21 cellular contexts compared by ENCODE assay signal in genomic region chr17:42233994-42234393, GRCh38. TPM values are rescaled to one million over a fixed set of nuclear protein-coding genes. Genes with fewer than 3 reads are reported as not detected.
DNase-seq lines count a peak whose midpoint lies in the region; ATAC-seq and TF ChIP-seq lines count a peak whose summit lies in the region.
"Had no signal": no experiment of that assay in that cellular context is flagged by ENCODE, and none has a peak within 500 bp of the region (broad histone marks: within the 10 kb centered on the region; RNA-seq: fewer than 3 reads in every experiment).

No MANE protein-coding gene starts in this region.

- no peak overlapping the region for H3K4me3 Mint-ChIP-seq in activated naive CD4-positive, alpha-beta T cell treated with anti-CD3 and anti-CD28 coated beads, Interleukin-2, amount 50 U/mL, for 24 hours
- no peak overlapping the region for H3K4me3 Mint-ChIP-seq in activated naive CD4-positive, alpha-beta T cell treated with anti-CD3 and anti-CD28 coated beads for 36 hours
- H3K4me3 Mint-ChIP-seq: H9, neural crest cell had no signal

- no peaks in the 10 kb centered on the region for H3K9me3 Mint-ChIP-seq in activated naive CD4-positive, alpha-beta T cell treated with anti-CD3 and anti-CD28 coated beads, Interleukin-2, amount 50 U/mL, for 24 hours
- H3K9me3 Mint-ChIP-seq in activated naive CD4-positive, alpha-beta T cell treated with anti-CD3 and anti-CD28 coated beads for 36 hours = no peaks in the 10 kb centered on the region
- H3K9me3 Mint-ChIP-seq: H9, neural crest cell had no signal

- in situ Hi-C loops in Panc1 (cut with HindIII; ENCODE audit: low pct_unique_long_range_greater_than_20kb, low sequenced_read_pairs) = no loop called here

- H3K9ac ChIP-seq in skeletal muscle tissue (ENCODE audit: low read depth in 1 of 3, low read length in 3 of 3) = peak overlapping the region; percentile 30 to 63 (median 50)
- H3K9ac ChIP-seq: SK-N-SH had no signal

- no peaks in the 10 kb centered on the region for H3K27me3 Mint-ChIP-seq in activated naive CD4-positive, alpha-beta T cell treated with anti-CD3 and anti-CD28 coated beads, Interleukin-2, amount 50 U/mL, for 24 hours
- no peaks in the 10 kb centered on the region for H3K27me3 Mint-ChIP-seq in activated naive CD4-positive, alpha-beta T cell treated with anti-CD3 and anti-CD28 coated beads for 36 hours (ENCODE audit: low read depth)

- no peak for TF ChIP-seq POLR2A in heart left ventricle (IDR thresholded peaks at IDR 0.05)

- intact Hi-C loops in activated naive CD4-positive, alpha-beta T cell treated with anti-CD3 and anti-CD28 coated beads for 36 hours (cut with micrococcal nuclease) = loop anchor here (5.0 kb wide), 1 partner anchor 33 kb away; no protein-coding TSS in a partner anchor
- intact Hi-C loops in Panc1 (cut with micrococcal nuclease; ENCODE audit: unreplicated experiment) = no loop called here
- intact Hi-C loops in heart left ventricle (cut with DNase I) = loop anchor here in 1 of 10 donors (5.0 kb wide), 1 partner anchor 38 kb away; no protein-coding TSS in a partner anchor

- DNase-seq in activated naive CD4-positive, alpha-beta T cell treated with anti-CD3 and anti-CD28 coated beads for 36 hours = no peak
- DNase-seq in Panc1 (ENCODE audit: low read depth, low spot score) = no peak
- DNase-seq in heart left ventricle = no peak
- DNase-seq in anterior cingulate cortex (lab: John Stamatoyannopoulos, UW) = no peak
- DNase-seq in AG08396 (ENCODE audit: low spot score) = no peak
- DNase-seq in T-helper 2 cell = no peak
- DNase-seq: ACHN, activated gamma-delta T cell treated with Interleukin-2 at 50 U/mL for 16 hours, colonic mucosa, DMS79, foreskin keratinocyte, H9, NCI-H1694, NCI-H748 treated with DMSO at 0.1 percent for 48 hours, SK-N-SH, T1000, uterus had no signal

- H3K4me1 ChIP-seq in Panc1 (ENCODE audit: control insufficient read depth, insufficient read depth, low read length) (peaks cover 38% of the 10 kb centered on the region), heart left ventricle (peaks cover 0 to 19% (median 9%) of the 10 kb centered on the region in 12 donors), skeletal muscle tissue (ENCODE audit: control insufficient read depth in 3 of 3, insufficient read depth in 3 of 3, low read length in 3 of 3) (peaks cover 0 to 18% (median 6%) of the 10 kb centered on the region in 3 donors)
- H3K4me1 ChIP-seq: colonic mucosa, foreskin keratinocyte, prostate gland, uterus had no signal

- H3K9me3 ChIP-seq in Panc1 (ENCODE audit: control insufficient read depth, insufficient read depth, low read depth, low read length) (no peaks in the 10 kb centered on the region), heart left ventricle (no peaks in the 10 kb centered on the region), skeletal muscle tissue (ENCODE audit: control insufficient read depth in 3 of 3, low read length in 3 of 3) (no peaks in the 10 kb centered on the region)
- H3K9me3 ChIP-seq: colonic mucosa, prostate gland, SK-N-SH, uterus had no signal

- no peak overlapping the region for H3K4me3 ChIP-seq in Panc1 (ENCODE audit: low read depth in 2 of 2, low read length in 2 of 2)
- H3K4me3 ChIP-seq in heart left ventricle = no peak overlapping the region
- H3K4me3 ChIP-seq in skeletal muscle tissue (ENCODE audit: low read length in 3 of 3) = peak overlapping the region in 2 of 3 donors; percentile 18 to 52
- H3K4me3 ChIP-seq: colonic mucosa, prostate gland, uterus had no signal

- CTCF ChIA-PET in activated naive CD4-positive, alpha-beta T cell treated with anti-CD3 and anti-CD28 coated beads for 36 hours (lab: Charles Lee) = interaction anchor here (0.6 to 1.8 kb wide), 3 partner anchors 11 to 142 kb away, joined by 3 read pairs; no protein-coding TSS in a partner anchor
- CTCF ChIA-PET in Panc1 (lab: Charles Lee) = no interaction called here

- POLR2A ChIA-PET in Panc1 (lab: Charles Lee) = no interaction called here

- no TSS peak for BruUV-seq in Panc1 (replicated peaks; lab: Mats Ljungman, UMichigan)

- H3K27me3 ChIP-seq in Panc1 (ENCODE audit: control insufficient read depth, insufficient read depth, low read length) = no peaks in the 10 kb centered on the region
- no peaks in the 10 kb centered on the region for H3K27me3 ChIP-seq in heart left ventricle
- H3K27me3 ChIP-seq in skeletal muscle tissue (ENCODE audit: control insufficient read depth in 3 of 3, insufficient read depth in 3 of 3, low read length in 3 of 3) = no peaks in the 10 kb centered on the region
- H3K27me3 ChIP-seq: colonic mucosa, foreskin keratinocyte, uterus had no signal

- H3K27ac Mint-ChIP-seq in activated naive CD4-positive, alpha-beta T cell treated with anti-CD3 and anti-CD28 coated beads, Interleukin-2, amount 50 U/mL, for 24 hours = peak overlapping the region; percentile 20
- no peak overlapping the region for H3K27ac Mint-ChIP-seq in activated naive CD4-positive, alpha-beta T cell treated with anti-CD3 and anti-CD28 coated beads for 36 hours
- H3K27ac Mint-ChIP-seq: H9 had no signal

- peak overlapping the region; percentile 77 for H3K27ac ChIP-seq in Panc1 (ENCODE audit: low read length)
- H3K27ac ChIP-seq in heart left ventricle = peak overlapping the region in 1 of 12 donors; percentile 25
- peak overlapping the region; percentile 91 for H3K27ac ChIP-seq in skeletal muscle tissue (ENCODE audit: low read depth, low read length)
- H3K27ac ChIP-seq: colonic mucosa, foreskin keratinocyte, prostate gland, uterus had no signal

- TF ChIP-seq CTCF in Panc1 (IDR thresholded peaks at IDR 0.05) (no peak), heart left ventricle (IDR thresholded peaks at IDR 0.05) (no peak)

- 12 to 41% (median 29%) methylated on average over 2 of the region's 2 CpGs for WGBS in heart left ventricle, 4 donors

- H3K4me1 Mint-ChIP-seq in activated naive CD4-positive, alpha-beta T cell treated with anti-CD3 and anti-CD28 coated beads, Interleukin-2, amount 50 U/mL, for 24 hours = peaks cover 51% of the 10 kb centered on the region
- H3K4me1 Mint-ChIP-seq in activated naive CD4-positive, alpha-beta T cell treated with anti-CD3 and anti-CD28 coated beads for 36 hours (ENCODE audit: low read depth) = peaks cover 40% of the 10 kb centered on the region
- H3K4me1 Mint-ChIP-seq: neural crest cell had no signal

- H3K36me3 ChIP-seq in Panc1 (ENCODE audit: control insufficient read depth, insufficient read depth, low read length) (no peaks in the 10 kb centered on the region), heart left ventricle (peaks cover 0 to 9% (median 0%) of the 10 kb centered on the region in 9 donors), skeletal muscle tissue (ENCODE audit: control insufficient read depth in 3 of 3, insufficient read depth in 3 of 3, low read length in 3 of 3) (peaks cover 0 to 2% (median 0%) of the 10 kb centered on the region in 3 donors)
- H3K36me3 ChIP-seq: colonic mucosa, prostate gland, uterus had no signal

- no peaks in the 10 kb centered on the region for H3K36me3 Mint-ChIP-seq in activated naive CD4-positive, alpha-beta T cell treated with anti-CD3 and anti-CD28 coated beads, Interleukin-2, amount 50 U/mL, for 24 hours
- peaks cover 5% of the 10 kb centered on the region for H3K36me3 Mint-ChIP-seq in activated naive CD4-positive, alpha-beta T cell treated with anti-CD3 and anti-CD28 coated beads for 36 hours (ENCODE audit: low read depth)

- ATAC-seq in Panc1 (no peak), heart left ventricle (peak; percentile 80 to 93 (median 92))
- ATAC-seq: foreskin keratinocyte had no signal

RNA-seq across cellular contexts. Expression of gene GHDC, which starts 39.7 kb away (rescaled TPM):
- 1 to 10 TPM; 9.0 to 9.7 TPM for total RNA-seq in activated naive CD4-positive, alpha-beta T cell treated with anti-CD3 and anti-CD28 coated beads for 36 hours
- total RNA-seq in Panc1 (2021; ENCODE audit: unreplicated experiment) (21.8 TPM), heart left ventricle (10 to 100 TPM in 3 of 9 donors, 1 to 10 TPM in 6; 4.9 to 17.3 (median 8.3) TPM), skeletal muscle tissue (7.3 TPM)
- polyA plus RNA-seq in Panc1 (2012; ENCODE audit: insufficient read length) = 30.0 TPM
- 1 to 10 TPM; 6.2 to 9.4 TPM for polyA plus RNA-seq in heart left ventricle

RNA-seq across cellular contexts. Expression of gene STAT5B, which starts 42.2 kb away (rescaled TPM):
- total RNA-seq in activated naive CD4-positive, alpha-beta T cell treated with anti-CD3 and anti-CD28 coated beads for 36 hours = 100 to 1,000 TPM; 185 to 192 TPM
- 102 TPM for total RNA-seq in Panc1 (2021; ENCODE audit: unreplicated experiment)
- 66.5 TPM for polyA plus RNA-seq in Panc1 (2012; ENCODE audit: insufficient read length)
- 10 to 100 TPM; 26.1 to 51.9 (median 32.4) TPM for total RNA-seq in heart left ventricle
- 10 to 100 TPM; 13.0 to 20.3 TPM for polyA plus RNA-seq in heart left ventricle
- total RNA-seq in skeletal muscle tissue = 31.3 TPM

RNA-seq across cellular contexts. Expression of gene HCRT, which starts 48.7 kb away (rescaled TPM):
- not detected for total RNA-seq in activated naive CD4-positive, alpha-beta T cell treated with anti-CD3 and anti-CD28 coated beads for 36 hours
- total RNA-seq in Panc1 (2021; ENCODE audit: unreplicated experiment) (not detected), heart left ventricle (not detected), skeletal muscle tissue (not detected)
- not detected for polyA plus RNA-seq in Panc1 (2012; ENCODE audit: insufficient read length)
- polyA plus RNA-seq in heart left ventricle = not detected
- total RNA-seq: colonic mucosa, foreskin keratinocyte, H9, prostate gland had no signal
- polyA plus RNA-seq: foreskin keratinocyte, SK-N-SH had no signal

RNA-seq across cellular contexts. Expression of gene KCNH4, which starts 53.1 kb away (rescaled TPM):
- total RNA-seq in activated naive CD4-positive, alpha-beta T cell treated with anti-CD3 and anti-CD28 coated beads for 36 hours = under 1 TPM; 0.24 to 0.35 TPM
- total RNA-seq in Panc1 (2021; ENCODE audit: unreplicated experiment) (1.5 TPM), heart left ventricle (under 1 TPM in 8 of 9 donors, not detected in 1; 0.07 to 0.28 (median 0.14) TPM), skeletal muscle tissue (not detected)
- 1.6 TPM for polyA plus RNA-seq in Panc1 (2012; ENCODE audit: insufficient read length)
- under 1 TPM; 0.08 to 0.10 TPM for polyA plus RNA-seq in heart left ventricle
- total RNA-seq: foreskin keratinocyte, H9 had no signal
- polyA plus RNA-seq: foreskin keratinocyte had no signal

RNA-seq across cellular contexts. Expression of gene STAT5A, which starts 54.3 kb away (rescaled TPM):
- total RNA-seq in activated naive CD4-positive, alpha-beta T cell treated with anti-CD3 and anti-CD28 coated beads for 36 hours = 100 to 1,000 TPM; 165 to 174 TPM
- total RNA-seq in Panc1 (2021; ENCODE audit: unreplicated experiment) (26.7 TPM), heart left ventricle (10 to 100 TPM in 8 of 9 donors, 1 to 10 TPM in 1; 7.5 to 44.0 (median 15.7) TPM), skeletal muscle tissue (18.3 TPM)
- 37.3 TPM for polyA plus RNA-seq in Panc1 (2012; ENCODE audit: insufficient read length)
- polyA plus RNA-seq in heart left ventricle = 1 to 10 TPM; 4.9 to 9.0 TPM

Comparison
In these comparisons a context has a peak if more than half of its experiments do, and no peak if none do; other contexts are left out.
1. H3K4me3 ChIP-seq: peak in skeletal muscle tissue (2 of 3); none in Panc1 (0 of 2) and heart left ventricle (0 of 12).